ENCODE assay signal across 8 cellular contexts in genomic region chr7:116802784-116803183, GRCh38. TPM values are rescaled to one million over a fixed set of nuclear protein-coding genes. Genes with fewer than 3 reads are reported as not detected.
DNase-seq lines count a peak whose midpoint lies in the region; ATAC-seq, FAIRE-seq and TF ChIP-seq lines count a peak whose summit lies in the region.

No MANE protein-coding gene starts in this region.

- H4K20me1 ChIP-seq in K562 (replicated peaks; ENCODE audit: control insufficient read depth, insufficient read depth, low read length), result no peaks in the 10 kb centered on the region

- H3K27ac ChIP-seq in CD4-positive, alpha-beta memory T cell (ENCODE audit: low read depth, low read length), result no peak overlapping the region
- H3K27ac ChIP-seq in K562 (ENCODE audit: extremely low read depth, low read depth, low read length) (no peak overlapping the region), stomach (no peak overlapping the region)

- no peak overlapping the region for H3K9ac ChIP-seq in K562 (ENCODE audit: insufficient read depth in 1 of 2, low read depth in 2 of 2, low read length in 2 of 2)

- in situ Hi-C loops in K562 (cut with MboI), result loop anchor here (5.0 kb wide), 1 partner anchor 630 kb away; no protein-coding TSS in a partner anchor

- peak in 4 of 5 donors; percentile 4 to 18 (median 6) for DNase-seq in CD4-positive, alpha-beta memory T cell
- DNase-seq in NCI-H526 treated with DMSO at 0.1 percent for 48 hours (lab: John Stamatoyannopoulos, UW) (peak; percentile 17), K562 (ENCODE audit: extremely low read depth in 1 of 4, low spot score in 3 of 4) (peak; percentile 62 to 73 (median 70)), kidney tubule cell (ENCODE audit: low spot score) (peak; percentile 81), stomach (no peak), hepatic stellate cell (ENCODE audit: low spot score) (no peak)

- H3K9me1 ChIP-seq in K562 (ENCODE audit: control insufficient read depth, insufficient read depth, low read length), result no peaks in the 10 kb centered on the region

- no TSS peak for BruUV-seq in K562 (replicated peaks; lab: Mats Ljungman, UMichigan)

- H3K79me2 ChIP-seq in K562 (ENCODE audit: control insufficient read depth, insufficient read depth, low read length), result no peaks in the 10 kb centered on the region

- H3K4me2 ChIP-seq in K562 (ENCODE audit: insufficient read depth, low read length), result no peak overlapping the region

- H3K27ac Mint-ChIP-seq in CD4-positive, alpha-beta memory T cell, result no peak overlapping the region

- H3K36me3 Mint-ChIP-seq in CD4-positive, alpha-beta memory T cell, result no peaks in the 10 kb centered on the region

- TF ChIP-seq CTCF in K562 (IDR thresholded peaks at IDR 0.05 in 2 of 3, conservative IDR thresholded peaks at IDR 0.05 in 1 of 3; ENCODE audit: insufficient read depth in 2 of 3, low read depth in 1 of 3, low read length in 3 of 3) (peak; percentile 74 to 89 (median 82)), stomach (IDR thresholded peaks at IDR 0.05) (peak in 4 of 7 experiments; percentile 10 to 36 (median 14))

- no peaks in the 10 kb centered on the region for H3K36me3 ChIP-seq in CD4-positive, alpha-beta memory T cell (ENCODE audit: insufficient read depth, low read length)
- H3K36me3 ChIP-seq in K562 (ENCODE audit: control insufficient read depth, insufficient read depth, low read length) (no peaks in the 10 kb centered on the region), stomach (no peaks in the 10 kb centered on the region)

- H3K4me1 ChIP-seq in CD4-positive, alpha-beta memory T cell (ENCODE audit: insufficient read depth, low read length), result no peaks in the 10 kb centered on the region
- H3K4me1 ChIP-seq in K562 (replicated peaks in 1 of 2; ENCODE audit: control insufficient read depth in 2 of 2, insufficient read depth in 2 of 2, low read length in 2 of 2), result no peaks in the 10 kb centered on the region
- H3K4me1 ChIP-seq in stomach, result peaks cover 0 to 39% (median 17%) of the 10 kb centered on the region in 4 donors

- 5% methylated on average over 5 of the region's 5 CpGs for WGBS in K562 (ENCODE audit: insufficient coverage, low coverage, missing lambda C conversion rate)
- WGBS in stomach, 5 donors, result 33 to 41% (median 39%) methylated on average over 5 of the region's 5 CpGs

- intact Hi-C loops in CD4-positive, alpha-beta memory T cell (cut with micrococcal nuclease), result no loop called here
- intact Hi-C loops in K562 (cut with micrococcal nuclease) (no loop called here), stomach (cut with DNase I; ENCODE audit: low total_unique reads) (loop anchor here (10.0 kb wide), 1 partner anchor 128 kb away; the partner anchor contains the start of gene MET)

- POLR2A ChIA-PET in CD4-positive, alpha-beta memory T cell (lab: Charles Lee; ENCODE audit: partially characterized antibody), result no interaction called here
- POLR2A ChIA-PET in K562 (lab: Yijun Ruan, JAX), result no interaction called here

- TF ChIP-seq POLR2A in GM18505 (IDR thresholded peaks at IDR 0.05; ENCODE audit: borderline replicate concordance, extremely low read depth, insufficient read depth, insufficient read length) (no peak), K562 (conservative IDR thresholded peaks at IDR 0.05) (no peak), stomach (IDR thresholded peaks at IDR 0.05) (no peak)

- peaks cover 0 to 2% (median 0%) of the 10 kb centered on the region in 4 donors for H3K4me1 Mint-ChIP-seq in CD4-positive, alpha-beta memory T cell

- H3K4me3 ChIP-seq in CD4-positive, alpha-beta memory T cell (ENCODE audit: low read length in 2 of 2), result no peak overlapping the region
- H3K4me3 ChIP-seq in K562 (no peak overlapping the region), stomach (no peak overlapping the region)

- no peak overlapping the region for H3K4me3 Mint-ChIP-seq in CD4-positive, alpha-beta memory T cell

- CTCF ChIA-PET in CD4-positive, alpha-beta memory T cell (lab: Charles Lee; ENCODE audit: partially characterized antibody), result no interaction called here
- CTCF ChIA-PET in K562 (lab: Yijun Ruan, JAX; ENCODE audit: low intra/inter-chr PET ratio), result interaction anchor here (1.0 to 2.3 kb wide), 4 partner anchors 131 to 630 kb away, joined by 3 to 19 read pairs (median 8); partner anchors contain the start of gene MET

- no peaks in the 10 kb centered on the region for H3K9me3 ChIP-seq in CD4-positive, alpha-beta memory T cell (ENCODE audit: control insufficient read depth in 1 of 2, low read length in 2 of 2)
- H3K9me3 ChIP-seq in K562 (replicated peaks; ENCODE audit: control insufficient read depth, insufficient read depth, low read depth, low read length), result no peaks in the 10 kb centered on the region
- no peaks in the 10 kb centered on the region for H3K9me3 ChIP-seq in stomach

- TF ChIP-seq EP300 in K562 (IDR thresholded peaks at IDR 0.05; ENCODE audit: low read length), result no peak
- no peak for TF ChIP-seq EP300 in stomach (IDR thresholded peaks at IDR 0.05)

- FAIRE-seq in K562 (lab: Jason Lieb, UNC), result peak; percentile 90

- no peaks in the 10 kb centered on the region for H3K27me3 ChIP-seq in CD4-positive, alpha-beta memory T cell (ENCODE audit: insufficient read depth, low read length)
- H3K27me3 ChIP-seq in K562 (ENCODE audit: control insufficient read depth in 2 of 2, insufficient read depth in 2 of 2, low read length in 2 of 2) (peaks cover 8 to 22% of the 10 kb centered on the region in 2 experiments; a peak in 4 of 5 replicates), stomach (no peaks in the 10 kb centered on the region)

- H3K27me3 Mint-ChIP-seq in CD4-positive, alpha-beta memory T cell, result peaks cover 6 to 9% of the 10 kb centered on the region in 2 donors

- peak overlapping the region; percentile 47 for H2AFZ ChIP-seq in K562 (ENCODE audit: low read depth, low read length)

- peak; percentile 64 to 79 for TF ChIP-seq RAD21 in K562 (CRISPR knock-in tag; conservative IDR thresholded peaks at IDR 0.05 in 1 of 2, IDR thresholded peaks at IDR 0.05 in 1 of 2)

- ATAC-seq in GM18505 (IDR thresholded peaks at IDR 0.05; ENCODE audit: unreplicated experiment), result peak; percentile 71
- ATAC-seq in HG02938 (IDR thresholded peaks at IDR 0.05; ENCODE audit: unreplicated experiment), result peak; percentile 89
- ATAC-seq in K562, result peak; percentile 92

- H3K9me3 Mint-ChIP-seq in CD4-positive, alpha-beta memory T cell, result no peaks in the 10 kb centered on the region

TF ChIP-seq in K562, 482 proteins besides CTCF, POLR2A, EP300 and RAD21 (continues in another document):
- no peak for TF ChIP-seq SMAD2 (IDR thresholded peaks at IDR 0.05; ENCODE audit: low read depth, low read length)
- peak; percentile 98 for TF ChIP-seq RAD51 (IDR thresholded peaks at IDR 0.05; ENCODE audit: borderline replicate concordance, low read depth)
- no peak for TF ChIP-seq ILK (tag; IDR thresholded peaks at IDR 0.05; ENCODE audit: borderline replicate concordance, low read depth)
- TF ChIP-seq MYC (IDR thresholded peaks at IDR 0.05; ENCODE audit: low read depth, low read length), result peak; percentile 66
- TF ChIP-seq MYC (CRISPR knock-in tag; IDR thresholded peaks at IDR 0.05; ENCODE audit: borderline replicate concordance, low read depth), result no peak
- no peak for TF ChIP-seq ID3 (CRISPR knock-in tag; IDR thresholded peaks at IDR 0.05)
- no peak for TF ChIP-seq ID3 (tag; IDR thresholded peaks at IDR 0.05)
- TF ChIP-seq SMC3 (conservative IDR thresholded peaks at IDR 0.05; ENCODE audit: insufficient read depth, low read depth, low read length), result peak; percentile 47; the same call in 1 of the 2 replicates
- TF ChIP-seq RB1 (IDR thresholded peaks at IDR 0.05; ENCODE audit: low read depth), result 0 out of 2 replicates have a peak, but pooled peaks have one; percentile 26
- TF ChIP-seq, protein P1, sequence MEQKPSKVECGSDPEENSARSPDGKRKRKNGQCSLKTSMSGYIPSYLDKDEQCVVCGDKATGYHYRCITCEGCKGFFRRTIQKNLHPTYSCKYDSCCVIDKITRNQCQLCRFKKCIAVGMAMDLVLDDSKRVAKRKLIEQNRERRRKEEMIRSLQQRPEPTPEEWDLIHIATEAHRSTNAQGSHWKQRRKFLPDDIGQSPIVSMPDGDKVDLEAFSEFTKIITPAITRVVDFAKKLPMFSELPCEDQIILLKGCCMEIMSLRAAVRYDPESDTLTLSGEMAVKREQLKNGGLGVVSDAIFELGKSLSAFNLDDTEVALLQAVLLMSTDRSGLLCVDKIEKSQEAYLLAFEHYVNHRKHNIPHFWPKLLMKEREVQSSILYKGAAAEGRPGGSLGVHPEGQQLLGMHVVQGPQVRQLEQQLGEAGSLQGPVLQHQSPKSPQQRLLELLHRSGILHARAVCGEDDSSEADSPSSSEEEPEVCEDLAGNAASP (IDR thresholded peaks at IDR 0.05), result no peak

RNA-seq across cellular contexts. Expression of gene CAPZA2, which starts 59.6 kb away (rescaled TPM):
- 100 to 1,000 TPM; 112 to 116 TPM for total RNA-seq in CD4-positive, alpha-beta memory T cell
- 100 to 1,000 TPM; 170 to 307 TPM for polyA plus RNA-seq in CD4-positive, alpha-beta memory T cell
- 58.2 and 174 TPM in 2 replicates for total RNA-seq in K562 (2011; cell fraction: chromatin; rRNA removed; ENCODE audit: low replicate concordance)
- 23.0 and 40.7 TPM in 2 replicates for total RNA-seq in K562 (2011; cell fraction: nucleolus; rRNA removed)
- total RNA-seq in K562 (2011; cell fraction: nucleoplasm; rRNA removed), result 108 and 223 TPM in 2 replicates
- total RNA-seq in K562 (2014; rRNA removed) (61.4 and 67.0 TPM in 2 replicates), K562 (2014; rRNA removed; fragmentation: Illumina TruSeq; extraction: Trizol) (181 and 229 TPM in 2 replicates), K562 (2015; rRNA removed; fragmentation: Illumina TruSeq; extraction: Trizol) (136 and 157 TPM in 2 replicates), K562 (2021) (176 and 192 TPM in 2 replicates), stomach (1,000 to 10,000 TPM in 1 of 5 donors, 100 to 1,000 TPM in 2, 10 to 100 TPM in 2; 13.9 to 1,001 (median 107) TPM)
- polyA plus RNA-seq in K562 (2011; rRNA removed) (103 and 186 TPM in 2 replicates), K562 (2014; fragmentation: Illumina TruSeq; extraction: Trizol) (149 and 156 TPM in 2 replicates), K562 (2014; fragmentation: Nextera tagmentation; extraction: Ambion mirVana) (100 to 1,000 TPM; 352 to 524 TPM), K562 (2014; rRNA removed) (93.3 and 121 TPM in 2 replicates), stomach (10 to 100 TPM; 35.6 to 92.0 (median 74.6) TPM)
- 14.9 and 28.2 TPM in 2 replicates for polyA plus RNA-seq in K562 (2011; cell fraction: cytosol; rRNA removed)
- polyA plus RNA-seq in K562 (2011; cell fraction: nucleus; rRNA removed), result 25.5 and 44.4 TPM in 2 replicates
- polyA plus RNA-seq in K562 (2012), result 85.9 and 97.2 TPM in 2 replicates
- 174 and 178 TPM in 2 replicates for polyA minus RNA-seq in K562 (2011; rRNA and poly(A)+ RNA removed)
- 46.7 and 58.6 TPM in 2 replicates for polyA minus RNA-seq in K562 (2011; cell fraction: cytosol; rRNA and poly(A)+ RNA removed)
- 55.1 and 81.4 TPM in 2 replicates for polyA minus RNA-seq in K562 (2011; cell fraction: nucleus; rRNA and poly(A)+ RNA removed)

Comparison
In these comparisons a context has a peak if more than half of its experiments do, and no peak if none do; other contexts are left out.
1. DNase-seq: peak in CD4-positive, alpha-beta memory T cell (4 of 5), NCI-H526 treated with DMSO at 0.1 percent for 48 hours (single experiment), K562 (4 of 4) and kidney tubule cell (single experiment); none in stomach (single experiment) and hepatic stellate cell (single experiment).
2. Peak in every context shown above with its lines, with median percentiles within 50 percentile points of each other: ATAC-seq.